Comparison of ENCODE assay signal across 20 cellular contexts in the genomic region with DNA sequence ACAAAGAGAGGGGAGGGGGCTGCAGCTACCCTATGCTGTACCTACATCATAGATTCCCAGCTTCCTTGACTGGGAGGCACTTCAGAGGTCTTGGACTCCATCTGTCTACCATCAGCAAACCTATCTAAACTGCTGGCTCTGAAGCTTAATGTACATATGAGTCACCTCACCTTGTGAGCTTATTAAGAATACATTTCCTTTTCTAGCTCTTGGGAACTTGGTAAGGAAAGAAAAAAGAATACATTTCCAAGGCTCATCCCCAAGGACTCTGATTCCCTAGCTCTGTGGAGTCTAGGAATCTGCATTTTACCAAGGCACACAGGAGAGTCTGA. TPM values are rescaled to one million over a fixed set of nuclear protein-coding genes. Genes with fewer than 3 reads are reported as not detected.
DNase-seq lines count a peak whose midpoint lies in the region; ATAC-seq and TF ChIP-seq lines count a peak whose summit lies in the region.
"Had no signal": no experiment of that assay in that cellular context is flagged by ENCODE, and none has a peak within 500 bp of the region (broad histone marks: within the 10 kb centered on the region; RNA-seq: fewer than 3 reads in every experiment).

No MANE protein-coding gene starts in this region.

- peak overlapping the region; percentile 82 for H3K27ac Mint-ChIP-seq in chondrocyte (ENCODE audit: unreplicated experiment)

- TF ChIP-seq POLR2A in uterus (IDR thresholded peaks at IDR 0.05): no peak

- TF ChIP-seq CTCF in chondrocyte (IDR thresholded peaks at IDR 0.05) (no peak), uterus (IDR thresholded peaks at IDR 0.05) (no peak)

- H3K36me3 ChIP-seq in uterus: no peaks in the 10 kb centered on the region
- H3K36me3 ChIP-seq: heart left ventricle, pancreas had no signal

- peaks cover 33% of the 10 kb centered on the region for H3K4me1 Mint-ChIP-seq in chondrocyte (ENCODE audit: low read depth)

- ATAC-seq in GM21529 (IDR thresholded peaks at IDR 0.05; ENCODE audit: unreplicated experiment): no peak
- ATAC-seq: activated CD4-positive, CD25-positive, alpha-beta regulatory T cell treated with anti-CD3 and anti-CD28 coated beads, Interleukin-2, amount 50 U/mL, for 24 hours; pancreas; stimulated activated naive CD8-positive, alpha-beta T cell treated with anti-CD3 and anti-CD28 coated beads, Interleukin-15, Interleukin-2, amounts not matched to agents 100 U/mL and 50 U/mL, for 24 hours had no signal

- no peaks in the 10 kb centered on the region for H3K9me3 ChIP-seq in uterus
- H3K9me3 ChIP-seq: heart left ventricle, pancreas had no signal

- no peak overlapping the region for H3K4me3 Mint-ChIP-seq in chondrocyte (ENCODE audit: unreplicated experiment)

- peak overlapping the region; percentile 36 to 51 for H3K27ac ChIP-seq in uterus
- H3K27ac ChIP-seq: coronary artery, pancreas had no signal

- H3K4me3 ChIP-seq in uterus: no peak overlapping the region
- H3K4me3 ChIP-seq: coronary artery, heart left ventricle, pancreas had no signal

- no peaks in the 10 kb centered on the region for H3K36me3 Mint-ChIP-seq in chondrocyte (ENCODE audit: low read depth)
- H3K36me3 Mint-ChIP-seq: CD14-positive monocyte had no signal

- intact Hi-C loops in uterus (cut with DNase I; ENCODE audit: low total_unique reads): no loop called here

- H3K9me3 Mint-ChIP-seq in chondrocyte (ENCODE audit: low read depth): no peaks in the 10 kb centered on the region
- H3K9me3 Mint-ChIP-seq: CD14-positive monocyte had no signal

- DNase-seq in SIG-M5 treated with dmso at 0.1 percent for 504 hours (lab: John Stamatoyannopoulos, UW; ENCODE audit: unreplicated experiment) (peak; percentile 41), SIG-M5 (lab: John Stamatoyannopoulos, UW) (no peak), chondrocyte (ENCODE audit: low spot score) (no peak), kidney tubule cell (ENCODE audit: low spot score) (peak; percentile 10), uterus (no peak), DMS79 treated with DMSO at 0.1 percent for 48 hours (lab: John Stamatoyannopoulos, UW) (no peak)
- no peak for DNase-seq in stimulated activated CD4-positive, alpha-beta T cell treated with anti-CD3 and anti-CD28 coated beads, Interleukin-4, amount 100 ng/mL, for 1 hour
- DNase-seq: amygdala; erythroblast; heart left ventricle; left cardiac atrium; NCI-H2107; pancreas; stimulated activated CD4-positive, alpha-beta T cell treated with anti-CD3 and anti-CD28 coated beads, Interleukin-12 subunit alpha, Interleukin-12 subunit beta, amount 100 ng/mL, for 4 hours; stimulated activated naive CD8-positive, alpha-beta T cell treated with anti-CD3 and anti-CD28 coated beads, Interleukin-15, Interleukin-2, amounts not matched to agents 100 U/mL and 50 U/mL, for 24 hours had no signal

- peaks cover 16% of the 10 kb centered on the region for H3K27me3 Mint-ChIP-seq in chondrocyte (ENCODE audit: low read depth)

- no peaks in the 10 kb centered on the region for H3K27me3 ChIP-seq in uterus
- H3K27me3 ChIP-seq: pancreas had no signal

- no peaks in the 10 kb centered on the region for H3K4me1 ChIP-seq in uterus
- H3K4me1 ChIP-seq: pancreas had no signal

RNA-seq across cellular contexts. Expression of a gene that starts 50.0 kb away (rescaled TPM):
- total RNA-seq in chondrocyte (29.5 to 33.7 TPM (median 33.2 TPM) in 3 replicates), uterus (100 to 1,000 TPM in 1 of 4 donors, 10 to 100 TPM in 2, 1 to 10 TPM in 1; 6.2 to 117 (median 56.6) TPM)
- total RNA-seq: T-helper 2 cell treated with Interferon-gamma antibody and Interleukin-4, amounts not matched to agents 100 ng/mL and 5 ng/mL, for 36 hours had no signal

Comparison
In these comparisons a context has a peak if more than half of its experiments do, and no peak if none do; other contexts are left out.
1. DNase-seq: peak in SIG-M5 treated with dmso at 0.1 percent for 504 hours (single experiment) and kidney tubule cell (single experiment); none in SIG-M5 (single experiment), chondrocyte (single experiment), uterus (0 of 2), stimulated activated CD4-positive, alpha-beta T cell treated with anti-CD3 and anti-CD28 coated beads, Interleukin-4, amount 100 ng/mL, for 1 hour (single experiment) and DMS79 treated with DMSO at 0.1 percent for 48 hours (single experiment).